8 cellular contexts compared by ENCODE assay signal in genomic region chr3:27467545-27467944, GRCh38. TPM values are rescaled to one million over a fixed set of nuclear protein-coding genes. Genes with fewer than 3 reads are reported as not detected.
A peak's percentile ranks its signal among the peaks of the same experiment; 100 is the strongest.
DNase-seq lines count a peak whose midpoint lies in the region; ATAC-seq, FAIRE-seq and TF ChIP-seq lines count a peak whose summit lies in the region.

No MANE protein-coding gene starts in this region.

- FAIRE-seq in RCC 7860 (lab: Jason Lieb, UNC) = no peak

- peak overlapping the region in 1 of 10 donors; percentile 11 for H3K27ac Mint-ChIP-seq in naive thymus-derived CD8-positive, alpha-beta T cell

- peaks cover 0 to 2% (median 0%) of the 10 kb centered on the region in 9 donors for H3K9me3 Mint-ChIP-seq in naive thymus-derived CD8-positive, alpha-beta T cell

- ATAC-seq in GM19397 (IDR thresholded peaks at IDR 0.05; ENCODE audit: unreplicated experiment) (peak; percentile 68), HG03280 (IDR thresholded peaks at IDR 0.05; ENCODE audit: unreplicated experiment) (peak; percentile 80)
- ATAC-seq in naive thymus-derived CD8-positive, alpha-beta T cell = peak; percentile 84 to 89

- POLR2A ChIA-PET in naive thymus-derived CD8-positive, alpha-beta T cell (lab: Charles Lee) = interaction anchor here (0.9 to 1.2 kb wide), 3 partner anchors 11 to 17 kb away, joined by 3 to 4 read pairs (median 4); partner anchors contain the start of gene SLC4A7

- no peaks in the 10 kb centered on the region for H3K27me3 Mint-ChIP-seq in naive thymus-derived CD8-positive, alpha-beta T cell

- no peak overlapping the region for H3K4me3 Mint-ChIP-seq in naive thymus-derived CD8-positive, alpha-beta T cell

- peaks cover 0 to 12% (median 10%) of the 10 kb centered on the region in 3 donors for H3K36me3 Mint-ChIP-seq in naive thymus-derived CD8-positive, alpha-beta T cell

- TF ChIP-seq CTCF in epithelial cell of esophagus (IDR thresholded peaks at IDR 0.05; ENCODE audit: insufficient read depth, low read depth, low read length, missing control alignments) = peak; percentile 50

- DNase-seq in NCI-H524 (lab: John Stamatoyannopoulos, UW) (peak; percentile 5 to 52), NCI-H524 treated with DMSO at 0.1 percent for 48 hours (lab: John Stamatoyannopoulos, UW) (no peak), RCC 7860 (ENCODE audit: low spot score) (peak; percentile 29), epithelial cell of esophagus (ENCODE audit: low read depth) (peak; percentile 45)
- DNase-seq in naive thymus-derived CD8-positive, alpha-beta T cell = peak in 3 of 10 donors; percentile 41 to 50 (median 49)
- DNase-seq in stimulated activated CD4-positive, alpha-beta T cell treated with anti-CD3 and anti-CD28 coated beads, Interleukin-2, amount 100 ng/mL, for 48 hours = no peak

- H3K4me1 Mint-ChIP-seq in naive thymus-derived CD8-positive, alpha-beta T cell = peaks cover 6 to 28% (median 13%) of the 10 kb centered on the region in 4 donors

- H3K4me3 ChIP-seq in epithelial cell of esophagus (ENCODE audit: low read length) = no peak overlapping the region

RNA-seq across cellular contexts. Expression of gene SLC4A7, which starts 16.6 kb away (rescaled TPM):
- total RNA-seq in naive thymus-derived CD8-positive, alpha-beta T cell = 10 to 100 TPM; 42.7 to 44.3 TPM
- polyA plus RNA-seq in naive thymus-derived CD8-positive, alpha-beta T cell = 10 to 100 TPM in 1 of 3 donors, 1 to 10 TPM in 2; 7.6 to 13.1 (median 8.9) TPM

Comparison
In these comparisons a context has a peak if more than half of its experiments do, and no peak if none do; other contexts are left out.
1. DNase-seq: peak in NCI-H524 (2 of 2), RCC 7860 (single experiment) and epithelial cell of esophagus (single experiment); none in NCI-H524 treated with DMSO at 0.1 percent for 48 hours (single experiment) and stimulated activated CD4-positive, alpha-beta T cell treated with anti-CD3 and anti-CD28 coated beads, Interleukin-2, amount 100 ng/mL, for 48 hours (0 of 2).
2. Peak in every context shown above with its lines, with median percentiles within 50 percentile points of each other: ATAC-seq.